In genomic region chr3:178765472-178765871, GRCh38 we compare ENCODE assay signal across 9 cellular contexts.
"Had no signal": no experiment of that assay in that cellular context is flagged by ENCODE, and none has a peak within 500 bp of the region (broad histone marks: within the 10 kb centered on the region; RNA-seq: fewer than 3 reads in every experiment).

No MANE protein-coding gene starts in this region.

- DNase-seq: GM23248, GOT3, H7, HFFc6, IMR-90, KG1 had no signal

- H2AFZ ChIP-seq: GM23248 had no signal

- H3K4me3 ChIP-seq: GM23248, HAP-1, K562 had no signal

- H3K27ac ChIP-seq: GM23248, HL-60 had no signal

- H3K9ac ChIP-seq: GM23248 had no signal

- H3K4me1 ChIP-seq: HAP-1 had no signal

- FAIRE-seq: K562 had no signal

- H3K36me3 ChIP-seq: HAP-1 had no signal

- H3K9me3 ChIP-seq: HAP-1 had no signal
